Comparison of ENCODE assay signal across 9 cellular contexts in the genomic region with DNA sequence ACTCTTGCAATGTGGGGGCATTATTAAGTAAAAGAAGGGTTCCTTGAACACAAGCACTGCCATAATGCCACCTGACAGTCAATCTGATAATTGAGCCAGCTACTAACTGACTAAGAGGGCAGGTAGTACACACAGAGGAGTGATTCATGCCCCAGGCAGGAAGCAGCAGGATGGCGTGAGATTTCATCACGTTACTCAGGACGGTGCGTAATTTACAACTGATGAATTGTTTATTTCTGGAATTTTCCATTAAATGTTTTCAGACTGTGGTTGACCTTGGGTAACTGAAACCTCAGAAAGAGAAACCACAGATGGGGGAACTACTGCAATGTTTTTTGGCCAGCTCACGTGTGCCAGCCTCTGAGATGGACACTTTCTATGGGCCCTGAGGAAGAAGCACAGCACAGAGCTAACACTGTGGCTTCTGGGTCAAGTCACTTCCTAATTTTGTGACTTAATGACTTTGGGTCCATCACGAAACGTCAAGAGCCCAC. TPM values are rescaled to one million over a fixed set of nuclear protein-coding genes. Genes with fewer than 3 reads are reported as not detected.
DNase-seq lines count a peak whose midpoint lies in the region; ATAC-seq lines count a peak whose summit lies in the region.
"Had no signal": no experiment of that assay in that cellular context is flagged by ENCODE, and none has a peak within 500 bp of the region (broad histone marks: within the 10 kb centered on the region; RNA-seq: fewer than 3 reads in every experiment).

No MANE protein-coding gene starts in this region.

- peaks cover 9 to 27% of the 10 kb centered on the region in 2 donors for H3K27me3 Mint-ChIP-seq in natural killer cell treated with Interleukin-12 subunit alpha and Interleukin-12 subunit beta and Interleukin-15 and Interleukin-18, amount 100 ng/mL, for 72 hours

- peak overlapping the region; percentile 65 to 87 for H3K27ac Mint-ChIP-seq in natural killer cell treated with Interleukin-12 subunit alpha and Interleukin-12 subunit beta and Interleukin-15 and Interleukin-18, amount 100 ng/mL, for 72 hours

- no peaks in the 10 kb centered on the region for H3K9me3 Mint-ChIP-seq in natural killer cell treated with Interleukin-12 subunit alpha and Interleukin-12 subunit beta and Interleukin-15 and Interleukin-18, amount 100 ng/mL, for 72 hours

- peak; percentile 83 for ATAC-seq in HG03175 (IDR thresholded peaks at IDR 0.05; ENCODE audit: unreplicated experiment)
- ATAC-seq in natural killer cell treated with Interleukin-12 subunit alpha and Interleukin-12 subunit beta and Interleukin-15 and Interleukin-18, amount 100 ng/mL, for 72 hours = peak; percentile 96 to 98

- peak overlapping the region; percentile 54 for H3K4me3 Mint-ChIP-seq in natural killer cell treated with Interleukin-12 subunit alpha and Interleukin-12 subunit beta and Interleukin-15 and Interleukin-18, amount 100 ng/mL, for 72 hours

- peaks cover 2% of the 10 kb centered on the region for H3K36me3 Mint-ChIP-seq in natural killer cell treated with Interleukin-12 subunit alpha and Interleukin-12 subunit beta and Interleukin-15 and Interleukin-18, amount 100 ng/mL, for 72 hours

- peaks cover 21 to 28% of the 10 kb centered on the region in 2 donors for H3K4me1 Mint-ChIP-seq in natural killer cell treated with Interleukin-12 subunit alpha and Interleukin-12 subunit beta and Interleukin-15 and Interleukin-18, amount 100 ng/mL, for 72 hours (ENCODE audit: low read depth in 2 of 2)

- DNase-seq in activated naive CD4-positive, alpha-beta T cell treated with Interleukin-2 at 50 U/mL for 16 hours = peak; percentile 68
- DNase-seq in activated naive CD4-positive, alpha-beta T cell (lab: John Stamatoyannopoulos, UW) = no peak
- DNase-seq in SKM-1 (lab: John Stamatoyannopoulos, UW; ENCODE audit: unreplicated experiment) (peak; percentile 94), amniotic stem cell (lab: John Stamatoyannopoulos, UW) (peak; percentile 90), NCI-H1092 (lab: John Stamatoyannopoulos, UW) (no peak), NCI-H748 treated with DMSO at 0.1 percent for 48 hours (lab: John Stamatoyannopoulos, UW) (no peak)
- peak; percentile 69 for DNase-seq in natural killer cell treated with Interleukin-12 subunit alpha and Interleukin-12 subunit beta and Interleukin-15 and Interleukin-18, amount 100 ng/mL, for 72 hours (ENCODE audit: low spot score)
- DNase-seq: left cardiac atrium had no signal

RNA-seq across cellular contexts. Expression of a gene that starts 46.7 kb away (rescaled TPM):
- 1 to 10 TPM; 1.9 to 4.7 TPM for total RNA-seq in natural killer cell treated with Interleukin-12 subunit alpha and Interleukin-12 subunit beta and Interleukin-15 and Interleukin-18, amount 100 ng/mL, for 72 hours

RNA-seq across cellular contexts. Expression of a gene that starts 46.9 kb away (rescaled TPM):
- total RNA-seq in natural killer cell treated with Interleukin-12 subunit alpha and Interleukin-12 subunit beta and Interleukin-15 and Interleukin-18, amount 100 ng/mL, for 72 hours = 10 to 100 TPM; 21.3 to 39.4 TPM

Comparison
In these comparisons a context has a peak if more than half of its experiments do, and no peak if none do; other contexts are left out.
1. DNase-seq: peak in activated naive CD4-positive, alpha-beta T cell treated with Interleukin-2 at 50 U/mL for 16 hours (single experiment), SKM-1 (single experiment), amniotic stem cell (single experiment) and natural killer cell treated with Interleukin-12 subunit alpha and Interleukin-12 subunit beta and Interleukin-15 and Interleukin-18, amount 100 ng/mL, for 72 hours (single experiment); none in activated naive CD4-positive, alpha-beta T cell (0 of 4), NCI-H1092 (single experiment) and NCI-H748 treated with DMSO at 0.1 percent for 48 hours (single experiment).